Comparison of ENCODE assay signal across 8 cellular contexts in the genomic region with DNA sequence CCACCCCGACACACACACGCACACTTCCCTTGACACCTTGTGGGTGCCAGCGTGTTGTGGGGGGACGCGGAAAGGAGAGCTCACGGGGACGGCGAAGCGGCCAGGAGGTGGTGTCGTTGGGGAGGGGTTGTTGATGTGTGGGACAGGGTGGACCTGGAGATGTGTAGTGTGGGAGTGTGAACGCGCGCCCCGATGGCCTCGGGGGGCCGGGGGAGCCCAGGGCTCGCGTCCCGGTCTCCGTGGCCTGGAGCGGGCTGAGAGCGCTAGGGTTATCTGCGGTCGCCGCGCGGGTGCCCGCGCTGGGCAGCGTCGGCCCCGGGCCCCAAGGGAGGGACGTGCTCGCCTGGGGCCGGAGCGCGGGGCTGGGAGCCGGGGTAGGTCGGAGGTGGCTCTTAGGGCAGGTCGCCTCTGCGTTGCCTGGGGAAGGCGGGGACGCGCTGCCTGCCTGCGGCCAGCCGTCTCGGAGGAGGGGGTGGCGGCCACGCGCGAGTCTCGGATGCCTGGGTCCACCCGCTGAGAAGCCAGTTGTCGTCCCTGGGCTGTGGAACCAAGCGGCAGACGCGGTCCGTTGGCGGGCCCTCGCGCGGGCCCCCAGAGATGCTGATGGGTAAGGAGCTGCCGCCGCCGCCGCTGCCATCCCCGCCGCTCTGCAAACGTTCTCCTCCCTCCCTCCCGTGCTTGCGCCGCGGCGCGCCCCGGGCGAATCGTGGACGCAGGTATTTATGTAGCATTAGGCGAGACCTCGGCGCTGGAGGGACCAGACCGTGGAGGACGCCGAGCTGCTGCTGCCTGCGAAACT. TPM values are rescaled to one million over a fixed set of nuclear protein-coding genes. Genes with fewer than 3 reads are reported as not detected.
DNase-seq lines count a peak whose midpoint lies in the region; ATAC-seq, FAIRE-seq and TF ChIP-seq lines count a peak whose summit lies in the region.

No MANE protein-coding gene starts in this region.

- H3K4me3 Mint-ChIP-seq in immature natural killer cell, result peak overlapping the region; percentile 67 to 81 (median 76)

- H3K4me3 ChIP-seq in GM12878, result peak overlapping the region; percentile 81

- POLR2A ChIA-PET in GM12878 (lab: Charles Lee), result interaction anchor here (0.6 to 1.9 kb wide), 4 partner anchors 9 to 66 kb away, joined by 3 to 7 read pairs (median 4); no protein-coding TSS in a partner anchor

- peaks cover 14 to 20% of the 10 kb centered on the region in 2 donors for H3K4me1 Mint-ChIP-seq in immature natural killer cell

- peak; percentile 61 for DNase-seq in GM13976 (ENCODE audit: low spot score)
- peak; percentile 60 for DNase-seq in NCI-H2227 treated with DMSO at 0.1 percent for 48 hours (lab: John Stamatoyannopoulos, UW)
- DNase-seq in GM12878 (ENCODE audit: low read depth, low spot score), result no peak
- no peak for DNase-seq in immature natural killer cell
- DNase-seq in stimulated activated CD4-positive, alpha-beta T cell treated with anti-CD3 and anti-CD28 coated beads, Interleukin-15, amount 100 ng/mL, for 24 hours, result peak; percentile 40
- no peak for DNase-seq in SW 1271 (lab: John Stamatoyannopoulos, UW)
- DNase-seq in erythroblast (lab: John Stamatoyannopoulos, UW), result no peak
- DNase-seq in SHP77 treated with DMSO at 0.1 percent for 48 hours (lab: John Stamatoyannopoulos, UW), result no peak

- no peaks in the 10 kb centered on the region for H3K9me3 ChIP-seq in GM12878 (replicated peaks; ENCODE audit: control insufficient read depth, insufficient read depth, low read length)

- peak overlapping the region; percentile 59 for H2AFZ ChIP-seq in GM12878 (ENCODE audit: control insufficient read depth, low read depth, low read length)

- TF ChIP-seq RAD21 in GM12878 (IDR thresholded peaks at IDR 0.05; ENCODE audit: insufficient read depth, low read depth, low read length), result no peak

- TF ChIP-seq EP300 in GM12878 (IDR thresholded peaks at IDR 0.05; ENCODE audit: borderline replicate concordance in 1 of 2, control insufficient read depth in 1 of 2, low read depth in 2 of 2, low read length in 2 of 2), result no peak

- H3K27ac ChIP-seq in GM12878 (ENCODE audit: control insufficient read depth, insufficient read depth), result peak overlapping the region; percentile 9; the same call in 1 of the 2 replicates

- peaks cover 8% of the 10 kb centered on the region for H3K4me1 ChIP-seq in GM12878 (ENCODE audit: control insufficient read depth, insufficient read depth, low read length)

- no peaks in the 10 kb centered on the region for H3K27me3 ChIP-seq in GM12878 (replicated peaks in 1 of 2; ENCODE audit: control insufficient read depth in 2 of 2, insufficient read depth in 2 of 2, low read length in 1 of 2)

- WGBS in GM12878 (ENCODE audit: insufficient coverage, insufficient replicate concordance, low lambda C conversion rate, missing lambda C conversion rate), result 2% methylated on average over 86 of the region's 86 CpGs

- TF ChIP-seq CTCF in GM13976 (IDR thresholded peaks at IDR 0.05; ENCODE audit: borderline replicate concordance, control extremely low read depth, extremely low read depth, insufficient read depth, missing control alignments) (no peak), GM12878 (IDR thresholded peaks at IDR 0.05 in 2 of 3, conservative IDR thresholded peaks at IDR 0.05 in 1 of 3; ENCODE audit: control insufficient read depth in 2 of 3, extremely low read depth in 1 of 3, insufficient read depth in 1 of 3, low read depth in 3 of 3, low read length in 3 of 3) (peak in 1 of 3 experiments; percentile 16; a peak in 1 of 6 replicates)

- H3K27ac Mint-ChIP-seq in immature natural killer cell, result no peak overlapping the region

- in situ Hi-C loops in GM13976 (cut with MboI; ENCODE audit: low sequenced_read_pairs, unreplicated experiment), result no loop called here
- in situ Hi-C loops in GM12878 (cut with MboI), result loop anchor here (25.0 kb wide), 1 partner anchor 976 kb away; a partner anchor contains a TSS

- SMC1A ChIA-PET in GM12878 (lab: Charles Lee; ENCODE audit: uncharacterized antibody, unreplicated experiment), result interaction anchor here (0.7 to 1.4 kb wide), 5 partner anchors 10 to 18 kb away, joined by 3 to 6 read pairs (median 4); no protein-coding TSS in a partner anchor

- ATAC-seq in GM12878, result peak; percentile 58

- H3K79me2 ChIP-seq in GM12878 (ENCODE audit: control insufficient read depth, insufficient read depth, low read length), result peaks cover 27% of the 10 kb centered on the region

- H4K20me1 ChIP-seq in GM12878 (ENCODE audit: control insufficient read depth, insufficient read depth), result no peaks in the 10 kb centered on the region

- RAD21 ChIA-PET in GM12878 (lab: Charles Lee; ENCODE audit: unreplicated experiment), result interaction anchor here (0.9 to 1.5 kb wide), 4 partner anchors 11 to 18 kb away, joined by 3 to 5 read pairs (median 3); no protein-coding TSS in a partner anchor

- peak overlapping the region; percentile 85 for H3K4me2 ChIP-seq in GM12878 (ENCODE audit: control insufficient read depth, insufficient read depth)

- intact Hi-C loops in GM12878 (cut with micrococcal nuclease; ENCODE audit: unreplicated experiment), result no loop called here

- BruUV-seq in GM12878 (replicated peaks; lab: Mats Ljungman, UMichigan), result no TSS peak

- H3K36me3 Mint-ChIP-seq in immature natural killer cell, result no peaks in the 10 kb centered on the region

- H3K27me3 Mint-ChIP-seq in immature natural killer cell (ENCODE audit: low read depth in 3 of 3), result peaks cover 19 to 34% (median 22%) of the 10 kb centered on the region in 3 donors

- TF ChIP-seq POLR2A in GM12878 (IDR thresholded peaks at IDR 0.05; ENCODE audit: low read depth, low read length), result no peak
- no peak for TF ChIP-seq POLR2A in erythroblast (IDR thresholded peaks at IDR 0.05; ENCODE audit: low read length)

- CTCF ChIA-PET in GM12878 (lab: Yijun Ruan, JAX), result interaction anchor here (0.6 to 1.7 kb wide), 5 partner anchors 9 to 180 kb away, joined by 3 to 7 read pairs (median 5); no protein-coding TSS in a partner anchor

- no peaks in the 10 kb centered on the region for H3K36me3 ChIP-seq in GM12878 (ENCODE audit: control insufficient read depth in 2 of 2, insufficient read depth in 2 of 2, low read length in 1 of 2)

- no peak for FAIRE-seq in GM12878 (lab: Jason Lieb, UNC)

- peak overlapping the region; percentile 25; the same call in 1 of the 2 replicates for H3K9ac ChIP-seq in GM12878 (ENCODE audit: control insufficient read depth, insufficient read depth, low read length)

- H3K9me3 Mint-ChIP-seq in immature natural killer cell, result peaks cover 0 to 2% (median 0%) of the 10 kb centered on the region in 6 donors

TF ChIP-seq in GM12878, 131 proteins besides CTCF, POLR2A, EP300 and RAD21 (continues in another document):
- no peak for TF ChIP-seq ASH2L (IDR thresholded peaks at IDR 0.05; ENCODE audit: borderline replicate concordance, low read depth)
- TF ChIP-seq, protein P1, sequence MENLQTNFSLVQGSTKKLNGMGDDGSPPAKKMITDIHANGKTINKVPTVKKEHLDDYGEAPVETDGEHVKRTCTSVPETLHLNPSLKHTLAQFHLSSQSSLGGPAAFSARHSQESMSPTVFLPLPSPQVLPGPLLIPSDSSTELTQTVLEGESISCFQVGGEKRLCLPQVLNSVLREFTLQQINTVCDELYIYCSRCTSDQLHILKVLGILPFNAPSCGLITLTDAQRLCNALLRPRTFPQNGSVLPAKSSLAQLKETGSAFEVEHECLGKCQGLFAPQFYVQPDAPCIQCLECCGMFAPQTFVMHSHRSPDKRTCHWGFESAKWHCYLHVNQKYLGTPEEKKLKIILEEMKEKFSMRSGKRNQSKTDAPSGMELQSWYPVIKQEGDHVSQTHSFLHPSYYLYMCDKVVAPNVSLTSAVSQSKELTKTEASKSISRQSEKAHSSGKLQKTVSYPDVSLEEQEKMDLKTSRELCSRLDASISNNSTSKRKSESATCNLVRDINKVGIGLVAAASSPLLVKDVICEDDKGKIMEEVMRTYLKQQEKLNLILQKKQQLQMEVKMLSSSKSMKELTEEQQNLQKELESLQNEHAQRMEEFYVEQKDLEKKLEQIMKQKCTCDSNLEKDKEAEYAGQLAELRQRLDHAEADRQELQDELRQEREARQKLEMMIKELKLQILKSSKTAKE (IDR thresholded peaks at IDR 0.05; ENCODE audit: low read depth, poor library complexity, severe bottlenecking), result no peak
- no peak for TF ChIP-seq MTA2 (IDR thresholded peaks at IDR 0.05; ENCODE audit: low read depth)
- TF ChIP-seq, protein P2, sequence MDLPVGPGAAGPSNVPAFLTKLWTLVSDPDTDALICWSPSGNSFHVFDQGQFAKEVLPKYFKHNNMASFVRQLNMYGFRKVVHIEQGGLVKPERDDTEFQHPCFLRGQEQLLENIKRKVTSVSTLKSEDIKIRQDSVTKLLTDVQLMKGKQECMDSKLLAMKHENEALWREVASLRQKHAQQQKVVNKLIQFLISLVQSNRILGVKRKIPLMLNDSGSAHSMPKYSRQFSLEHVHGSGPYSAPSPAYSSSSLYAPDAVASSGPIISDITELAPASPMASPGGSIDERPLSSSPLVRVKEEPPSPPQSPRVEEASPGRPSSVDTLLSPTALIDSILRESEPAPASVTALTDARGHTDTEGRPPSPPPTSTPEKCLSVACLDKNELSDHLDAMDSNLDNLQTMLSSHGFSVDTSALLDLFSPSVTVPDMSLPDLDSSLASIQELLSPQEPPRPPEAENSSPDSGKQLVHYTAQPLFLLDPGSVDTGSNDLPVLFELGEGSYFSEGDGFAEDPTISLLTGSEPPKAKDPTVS (IDR thresholded peaks at IDR 0.05; ENCODE audit: low read depth, low read length), result no peak
- TF ChIP-seq PML (IDR thresholded peaks at IDR 0.05; ENCODE audit: low read length), result no peak
- TF ChIP-seq DPF2 (IDR thresholded peaks at IDR 0.05), result peak; percentile 12; the same call in 1 of the 2 replicates
- TF ChIP-seq YY1 (IDR thresholded peaks at IDR 0.05; ENCODE audit: low read depth, low read length), result 0 out of 2 replicates have a peak, but pooled peaks have one; percentile 28

RNA-seq across cellular contexts. Expression of a gene that starts 1.6 kb away (rescaled TPM):
- total RNA-seq in GM12878 (2013; cell fraction: nucleolus; rRNA removed), result 30.8 and 36.8 TPM in 2 replicates
- total RNA-seq in GM12878 (2014; rRNA removed), result 8.5 and 9.8 TPM in 2 replicates
- total RNA-seq in GM12878 (2014; rRNA removed; fragmentation: Illumina TruSeq; extraction: Trizol), result 6.3 and 6.9 TPM in 2 replicates
- total RNA-seq in GM12878 (2021), result 17.9 and 19.5 TPM in 2 replicates
- 3.9 TPM for polyA plus RNA-seq in GM12878 (2011; ENCODE audit: low read depth)
- 4.3 and 5.3 TPM in 2 replicates for polyA plus RNA-seq in GM12878 (2011; rRNA removed)
- 5.4 and 7.7 TPM in 2 replicates for polyA plus RNA-seq in GM12878 (2011; cell fraction: cytosol; rRNA removed)
- 33.8 and 54.4 TPM in 2 replicates for polyA plus RNA-seq in GM12878 (2011; cell fraction: nucleus; rRNA removed)
- polyA plus RNA-seq in GM12878 (2012), result 5.1 and 6.7 TPM in 2 replicates
- 5.7 and 9.5 TPM in 2 replicates for polyA plus RNA-seq in GM12878 (2014; fragmentation: Illumina TruSeq; extraction: Trizol)
- 1 to 10 TPM; 1.4 to 2.2 TPM for polyA plus RNA-seq in GM12878 (2014; fragmentation: Nextera tagmentation; extraction: Ambion mirVana)
- 16.1 and 19.4 TPM in 2 replicates for polyA plus RNA-seq in GM12878 (2014; rRNA removed)
- polyA plus RNA-seq in GM12878 (2016; fragmentation: Nextera tagmentation; extraction: Ambion mirVana), result 1 to 10 TPM; 2.5 to 2.7 TPM
- 5.6 and 8.7 TPM in 2 replicates for polyA minus RNA-seq in GM12878 (2011; rRNA and poly(A)+ RNA removed)
- 3.3 and 5.0 TPM in 2 replicates for polyA minus RNA-seq in GM12878 (2011; cell fraction: cytosol; rRNA and poly(A)+ RNA removed)
- 7.9 and 19.0 TPM in 2 replicates for polyA minus RNA-seq in GM12878 (2011; cell fraction: nucleus; rRNA and poly(A)+ RNA removed)
- polyA plus RNA-seq in immature natural killer cell, result under 1 TPM in 2 of 3 donors, not detected in 1; 0.02 to 0.41 TPM

Comparison
In these comparisons a context has a peak if more than half of its experiments do, and no peak if none do; other contexts are left out.
1. DNase-seq: peak in GM13976 (single experiment), NCI-H2227 treated with DMSO at 0.1 percent for 48 hours (single experiment) and stimulated activated CD4-positive, alpha-beta T cell treated with anti-CD3 and anti-CD28 coated beads, Interleukin-15, amount 100 ng/mL, for 24 hours (single experiment); none in GM12878 (single experiment), immature natural killer cell (0 of 3), SW 1271 (0 of 2), erythroblast (0 of 2) and SHP77 treated with DMSO at 0.1 percent for 48 hours (single experiment).